Comparison of ENCODE assay signal across 36 cellular contexts in genomic region chr1:103520822-103521221, GRCh38. TPM values are rescaled to one million over a fixed set of nuclear protein-coding genes. Genes with fewer than 3 reads are reported as not detected.
"Had no signal": no experiment of that assay in that cellular context is flagged by ENCODE, and none has a peak within 500 bp of the region (broad histone marks: within the 10 kb centered on the region; RNA-seq: fewer than 3 reads in every experiment).

No MANE protein-coding gene starts in this region.

- H3K4me3 ChIP-seq: MG63 had no signal

- H3K36me3 ChIP-seq: MG63 had no signal

- DNase-seq: Kasumi-1, MG63, MM.1S, MV-4-11, NCI-H1048, NCI-H1092, NCI-H1092 treated with DMSO at 0.1 percent for 48 hours, NCI-H1105, NCI-H1105 treated with DMSO at 0.1 percent for 48 hours, NCI-H1417, NCI-H1417 treated with DMSO at 0.1 percent for 48 hours, NCI-H1436, NCI-H1436 treated with DMSO at 0.1 percent for 48 hours, NCI-H146, NCI-H1694, NCI-H1694 treated with DMSO at 0.1 percent for 48 hours, NCI-H187, NCI-H187 treated with DMSO at 0.1 percent for 48 hours, NCI-H1930, NCI-H2029, NCI-H2029 treated with DMSO at 0.1 percent for 48 hours, NCI-H2081, NCI-H2081 treated with DMSO at 0.1 percent for 48 hours, NCI-H2107, NCI-H2171, NCI-H2171 treated with DMSO at 0.1 percent for 48 hours, NCI-H2227 treated with DMSO at 0.1 percent for 48 hours, NCI-H226, NCI-H345, NCI-H446, NCI-H446 treated with DMSO at 0.1 percent for 48 hours, NCI-H510A, NCI-H510A treated with DMSO at 0.1 percent for 48 hours, NCI-H524, NCI-H524 treated with DMSO at 0.1 percent for 48 hours had no signal

- H3K27me3 ChIP-seq: MG63 had no signal

- H3K9me3 ChIP-seq: MG63 had no signal

RNA-seq across cellular contexts. Expression of gene AMY2B, which starts 50.6 kb away (rescaled TPM):
- total RNA-seq: M059J had no signal
